Comparison of ENCODE assay signal across 6 cellular contexts in genomic region chrX:49155900-49156837, GRCh38. TPM values are rescaled to one million over a fixed set of nuclear protein-coding genes. Genes with fewer than 3 reads are reported as not detected.
DNase-seq lines count a peak whose midpoint lies in the region; ATAC-seq and TF ChIP-seq lines count a peak whose summit lies in the region.

No MANE protein-coding gene starts in this region.

- no peaks in the 10 kb centered on the region for H3K9me3 Mint-ChIP-seq in activated T-helper 17 cell treated with anti-CD3 and anti-CD28 coated beads, Interleukin-2, amount 50 U/mL, for 72 hours

- H3K4me3 ChIP-seq in DOHH2 (ENCODE audit: low read length): peak overlapping the region; percentile 85

- peak overlapping the region; percentile 85 for H3K27ac ChIP-seq in DOHH2 (ENCODE audit: low read depth, low read length)

- peak overlapping the region; percentile 91 for H3K4me2 ChIP-seq in DOHH2 (ENCODE audit: low read length)

- peak; percentile 90 for ATAC-seq in HG02885 (IDR thresholded peaks at IDR 0.05; ENCODE audit: poor library complexity, unreplicated experiment)
- ATAC-seq in activated T-helper 17 cell treated with anti-CD3 and anti-CD28 coated beads, Interleukin-2, amount 50 U/mL, for 72 hours (replicated peaks): peak; percentile 92

- peaks cover 8% of the 10 kb centered on the region for H3K4me1 Mint-ChIP-seq in activated T-helper 17 cell treated with anti-CD3 and anti-CD28 coated beads, Interleukin-2, amount 50 U/mL, for 72 hours

- TF ChIP-seq CTCF in DOHH2 (IDR thresholded peaks at IDR 0.05; ENCODE audit: low read depth, low read length, poor library complexity, severe bottlenecking): peak; percentile 53

- H3K4me3 Mint-ChIP-seq in activated T-helper 17 cell treated with anti-CD3 and anti-CD28 coated beads, Interleukin-2, amount 50 U/mL, for 72 hours: peak overlapping the region; percentile 89

- H3K27ac Mint-ChIP-seq in activated T-helper 17 cell treated with anti-CD3 and anti-CD28 coated beads, Interleukin-2, amount 50 U/mL, for 72 hours: peak overlapping the region; percentile 95

- no peaks in the 10 kb centered on the region for H3K36me3 ChIP-seq in DOHH2 (ENCODE audit: control insufficient read depth, low read length)

- no peaks in the 10 kb centered on the region for H4K20me1 ChIP-seq in DOHH2 (ENCODE audit: control insufficient read depth, insufficient read depth, low read depth, low read length)

- H3K36me3 Mint-ChIP-seq in activated T-helper 17 cell treated with anti-CD3 and anti-CD28 coated beads, Interleukin-2, amount 50 U/mL, for 72 hours (ENCODE audit: low read depth): no peaks in the 10 kb centered on the region

- H3K27me3 Mint-ChIP-seq in activated T-helper 17 cell treated with anti-CD3 and anti-CD28 coated beads, Interleukin-2, amount 50 U/mL, for 72 hours: no peaks in the 10 kb centered on the region

- H3K4me1 ChIP-seq in DOHH2 (ENCODE audit: control insufficient read depth, low read length): peaks cover 10% of the 10 kb centered on the region

- H3K9me3 ChIP-seq in DOHH2 (ENCODE audit: control insufficient read depth, insufficient read depth, low read length): no peaks in the 10 kb centered on the region

- DNase-seq in NCI-H524 treated with DMSO at 0.1 percent for 48 hours (lab: John Stamatoyannopoulos, UW) (peak; percentile 65), hepatic stellate cell (ENCODE audit: low spot score) (peak; percentile 85)
- peak; percentile 80 to 83 for DNase-seq in stimulated activated CD4-positive, alpha-beta T cell treated with anti-CD3 and anti-CD28 coated beads, Interleukin-4, amount 100 ng/mL, for 4 hours

- H3K9me2 ChIP-seq in DOHH2 (replicated peaks; ENCODE audit: control insufficient read depth, low read length): no peaks in the 10 kb centered on the region

- no peaks in the 10 kb centered on the region for H3F3A ChIP-seq in DOHH2 (ENCODE audit: control insufficient read depth, insufficient read depth)

- H3K27me3 ChIP-seq in DOHH2 (ENCODE audit: control insufficient read depth, low read length): no peaks in the 10 kb centered on the region

- peaks cover 4% of the 10 kb centered on the region; the same call in 1 of the 2 replicates for H3K79me2 ChIP-seq in DOHH2 (ENCODE audit: control insufficient read depth, low read length)

RNA-seq across cellular contexts. Expression of gene MAGIX, which starts 6.4 kb away (rescaled TPM):
- total RNA-seq in activated T-helper 17 cell treated with anti-CD3 and anti-CD28 coated beads, Interleukin-2, amount 50 U/mL, for 72 hours: 1 to 10 TPM; 1.5 to 3.7 TPM

RNA-seq across cellular contexts. Expression of gene PLP2, which starts 15.5 kb away (rescaled TPM):
- 100 to 1,000 TPM; 228 to 233 TPM for total RNA-seq in activated T-helper 17 cell treated with anti-CD3 and anti-CD28 coated beads, Interleukin-2, amount 50 U/mL, for 72 hours

RNA-seq across cellular contexts. Expression of gene PRICKLE3, which starts 30.0 kb away (rescaled TPM):
- total RNA-seq in activated T-helper 17 cell treated with anti-CD3 and anti-CD28 coated beads, Interleukin-2, amount 50 U/mL, for 72 hours: 10 to 100 TPM; 19.8 to 45.3 TPM

RNA-seq across cellular contexts. Expression of gene GPKOW, which starts 32.6 kb away (rescaled TPM):
- 10 to 100 TPM; 17.3 to 18.1 TPM for total RNA-seq in activated T-helper 17 cell treated with anti-CD3 and anti-CD28 coated beads, Interleukin-2, amount 50 U/mL, for 72 hours

RNA-seq across cellular contexts. Expression of gene SYP, which starts 43.8 kb away (rescaled TPM):
- total RNA-seq in activated T-helper 17 cell treated with anti-CD3 and anti-CD28 coated beads, Interleukin-2, amount 50 U/mL, for 72 hours: 10 to 100 TPM; 16.6 to 53.4 TPM

Comparison
In these comparisons a context has a peak if more than half of its experiments do, and no peak if none do; other contexts are left out.
1. Peak in every context shown above with its lines: DNase-seq, ATAC-seq, H3K4me3 ChIP-seq and H3K27ac ChIP-seq.